Comparison of ENCODE assay signal across 9 cellular contexts in the genomic region with DNA sequence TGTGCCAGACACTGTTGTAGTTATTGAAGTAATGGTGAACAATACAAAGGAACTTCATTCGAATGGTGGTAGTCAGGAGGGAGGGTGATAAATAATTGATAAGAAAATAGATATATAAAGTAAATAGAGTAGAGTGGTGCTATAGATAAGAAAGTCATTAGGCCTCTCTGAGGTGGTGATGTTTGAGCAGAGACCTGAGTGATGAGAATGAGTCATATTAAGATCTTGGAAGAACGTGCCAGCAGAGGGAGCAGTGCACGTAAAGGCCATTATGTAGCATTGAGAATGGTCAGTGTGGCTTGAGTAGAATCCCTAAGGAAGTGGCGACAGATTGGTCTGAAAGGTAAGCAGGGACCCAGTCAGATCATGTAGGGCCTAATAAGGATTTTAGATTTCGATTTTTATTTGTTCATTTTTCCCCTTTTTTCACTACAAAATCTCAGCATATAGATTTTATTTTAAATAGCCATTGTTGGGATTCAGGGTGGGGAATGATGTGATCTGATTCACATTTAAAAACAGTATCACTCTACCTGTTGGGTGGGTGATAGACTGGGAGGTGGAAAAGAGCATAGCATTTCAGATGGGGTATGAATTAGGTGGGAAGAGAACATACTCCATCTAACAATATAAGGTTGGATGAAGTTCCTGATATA.
A peak's percentile ranks its signal among the peaks of the same experiment; 100 is the strongest.
DNase-seq lines count a peak whose midpoint lies in the region; ATAC-seq and TF ChIP-seq lines count a peak whose summit lies in the region.
"Had no signal": no experiment of that assay in that cellular context is flagged by ENCODE, and none has a peak within 500 bp of the region (broad histone marks: within the 10 kb centered on the region; RNA-seq: fewer than 3 reads in every experiment).

No MANE protein-coding gene starts in this region.

- H3K9me2 ChIP-seq in SU-DHL-6 (replicated peaks; ENCODE audit: insufficient read depth, low read length) = no peaks in the 10 kb centered on the region

- H3K4me2 ChIP-seq in SU-DHL-6 (ENCODE audit: low read depth, low read length, poor library complexity, severe bottlenecking) (no peak overlapping the region), parathyroid adenoma (ENCODE audit: low read length) (no peak overlapping the region)
- H3K4me2 ChIP-seq: BLaER1 had no signal

- DNase-seq in NCI-H1092 treated with DMSO at 0.1 percent for 48 hours (lab: John Stamatoyannopoulos, UW) (peak; percentile 34), NCI-H1092 (lab: John Stamatoyannopoulos, UW) (no peak), KG1 (lab: John Stamatoyannopoulos, UW) (peak; percentile 25), fibroblast of pulmonary artery (ENCODE audit: low read depth) (peak; percentile 74), DMS79 treated with DMSO at 0.1 percent for 48 hours (lab: John Stamatoyannopoulos, UW) (no peak)

- H3K36me3 ChIP-seq in SU-DHL-6 (ENCODE audit: low read length) (no peaks in the 10 kb centered on the region), parathyroid adenoma (ENCODE audit: control insufficient read depth, insufficient read depth, low read length) (no peaks in the 10 kb centered on the region)
- H3K36me3 ChIP-seq: BLaER1 had no signal

- TF ChIP-seq CTCF in SU-DHL-6 (IDR thresholded peaks at IDR 0.05; ENCODE audit: insufficient read depth, low read length, poor library complexity, severe bottlenecking) (peak; percentile 31), fibroblast of pulmonary artery (IDR thresholded peaks at IDR 0.05; ENCODE audit: low read length, missing control alignments) (peak; percentile 73), parathyroid adenoma (IDR thresholded peaks at IDR 0.05) (peak; percentile 32)

- H4K20me1 ChIP-seq in SU-DHL-6 (ENCODE audit: low read depth, low read length) = no peaks in the 10 kb centered on the region
- H4K20me1 ChIP-seq: BLaER1 had no signal

- H2AFZ ChIP-seq in SU-DHL-6 (ENCODE audit: low read depth, low read length, severe bottlenecking) (no peak overlapping the region), parathyroid adenoma (no peak overlapping the region)

- H3K4me3 ChIP-seq in SU-DHL-6 (ENCODE audit: insufficient read depth, low read length, poor library complexity, severe bottlenecking) (no peak overlapping the region), fibroblast of pulmonary artery (replicated peaks; ENCODE audit: low read depth, low read length) (no peak overlapping the region), parathyroid adenoma (ENCODE audit: low read depth, low read length) (no peak overlapping the region)
- H3K4me3 ChIP-seq: BLaER1 had no signal

- H3F3A ChIP-seq in SU-DHL-6 (ENCODE audit: insufficient read depth) = no peaks in the 10 kb centered on the region

- no peak overlapping the region for H3K27ac ChIP-seq in SU-DHL-6 (ENCODE audit: low read depth, low read length)
- no peak overlapping the region for H3K27ac ChIP-seq in parathyroid adenoma
- H3K27ac ChIP-seq: BLaER1 had no signal

- H3K79me2 ChIP-seq in SU-DHL-6 (ENCODE audit: insufficient read depth, low read length) (no peaks in the 10 kb centered on the region), parathyroid adenoma (no peaks in the 10 kb centered on the region)

- no peaks in the 10 kb centered on the region for H3K27me3 ChIP-seq in SU-DHL-6 (ENCODE audit: low read length)
- H3K27me3 ChIP-seq in parathyroid adenoma (ENCODE audit: control insufficient read depth, insufficient read depth, low read length) = no peaks in the 10 kb centered on the region
- H3K27me3 ChIP-seq: BLaER1 had no signal

- peaks cover 2% of the 10 kb centered on the region for H3K4me1 ChIP-seq in parathyroid adenoma
- H3K4me1 ChIP-seq: BLaER1 had no signal

- H3K9ac ChIP-seq in SU-DHL-6 (ENCODE audit: low read length) = no peak overlapping the region
- no peak overlapping the region for H3K9ac ChIP-seq in parathyroid adenoma
- H3K9ac ChIP-seq: BLaER1 had no signal

- peak; percentile 78 for ATAC-seq in GM21360 (IDR thresholded peaks at IDR 0.05; ENCODE audit: unreplicated experiment)

- H3K9me3 ChIP-seq in SU-DHL-6 (ENCODE audit: insufficient read depth, low read length) = no peaks in the 10 kb centered on the region
- no peaks in the 10 kb centered on the region for H3K9me3 ChIP-seq in parathyroid adenoma (ENCODE audit: control insufficient read depth, low read length)
- H3K9me3 ChIP-seq: BLaER1 had no signal

Comparison
In these comparisons a context has a peak if more than half of its experiments do, and no peak if none do; other contexts are left out.
1. DNase-seq: peak in NCI-H1092 treated with DMSO at 0.1 percent for 48 hours (single experiment), KG1 (single experiment) and fibroblast of pulmonary artery (single experiment); none in NCI-H1092 (single experiment) and DMS79 treated with DMSO at 0.1 percent for 48 hours (single experiment).
2. Peak in every context shown above with its lines, with median percentiles within 50 percentile points of each other: CTCF ChIP-seq.